ENCODE assay signal across 17 cellular contexts in genomic region chr3:39396690-39397089, GRCh38. TPM values are rescaled to one million over a fixed set of nuclear protein-coding genes. Genes with fewer than 3 reads are reported as not detected.
DNase-seq lines count a peak whose midpoint lies in the region; ATAC-seq and TF ChIP-seq lines count a peak whose summit lies in the region.
"Had no signal": no experiment of that assay in that cellular context is flagged by ENCODE, and none has a peak within 500 bp of the region (broad histone marks: within the 10 kb centered on the region; RNA-seq: fewer than 3 reads in every experiment).

No MANE protein-coding gene starts in this region.

- in situ Hi-C loops in mammary epithelial cell (cut with MboI; ENCODE audit: low sequenced_read_pairs in 2 of 2) (loop anchor here in 1 of 2 donors (25.0 kb wide), 1 partner anchor 209 kb away; the partner anchor contains the start of gene XIRP1), gastrocnemius medialis (cut with MboI; ENCODE audit: low sequenced_read_pairs in 4 of 4) (loop anchor here in 1 of 4 donors (25.0 kb wide), 1 partner anchor 1066 kb away; the partner anchor contains the start of gene RPL14)

- no peak overlapping the region for H3K27ac Mint-ChIP-seq in MCF 10A (ENCODE audit: low read depth, unreplicated experiment)
- peak overlapping the region; percentile 81 for H3K27ac Mint-ChIP-seq in T-helper 17 cell

- H3K27me3 ChIP-seq in mammary epithelial cell (ENCODE audit: insufficient read depth, low read length) (no peaks in the 10 kb centered on the region), gastrocnemius medialis (no peaks in the 10 kb centered on the region), lower lobe of right lung (ENCODE audit: low read depth) (no peaks in the 10 kb centered on the region)
- H3K27me3 ChIP-seq: BE2C had no signal

- H3K9me3 ChIP-seq in mammary epithelial cell (replicated peaks; ENCODE audit: insufficient read depth, low read length) (no peaks in the 10 kb centered on the region), T-helper 17 cell (ENCODE audit: control insufficient read depth, low read length, poor library complexity, severe bottlenecking) (no peaks in the 10 kb centered on the region), gastrocnemius medialis (no peaks in the 10 kb centered on the region), lower lobe of right lung (no peaks in the 10 kb centered on the region)
- H3K9me3 ChIP-seq: A549, BE2C had no signal

- DNase-seq in MCF 10A (ENCODE audit: unreplicated experiment) (no peak), mammary epithelial cell (no peak), T-helper 17 cell (no peak), erythroblast (lab: John Stamatoyannopoulos, UW) (no peak), gastrocnemius medialis (no peak), lower lobe of right lung (no peak)
- DNase-seq: BE2C; CD4-positive, alpha-beta memory T cell; DMS153; DMS79 treated with DMSO at 0.1 percent for 48 hours; EL; GDM1; GOT3; H9 had no signal

- no peaks in the 10 kb centered on the region for H4K20me1 ChIP-seq in mammary epithelial cell (ENCODE audit: insufficient read depth, low read length)

- intact Hi-C loops in MCF 10A (cut with micrococcal nuclease) = no loop called here
- intact Hi-C loops in mammary epithelial cell (cut with micrococcal nuclease) = no loop called here
- intact Hi-C loops in gastrocnemius medialis (cut with DNase I; ENCODE audit: low total_unique reads) = no loop called here
- intact Hi-C loops in lower lobe of right lung (cut with DNase I) = no loop called here

- WGBS in mammary epithelial cell (ENCODE audit: low coverage, missing lambda C conversion rate) = 96% methylated on average over 3 of the region's 3 CpGs

- ATAC-seq in T-helper 17 cell (no peak), gastrocnemius medialis (no peak), lower lobe of right lung (no peak)
- ATAC-seq: A549, HepG2 had no signal

- H3K4me2 ChIP-seq in mammary epithelial cell (ENCODE audit: insufficient read depth, low read depth, low read length) = no peak overlapping the region
- H3K4me2 ChIP-seq: A549 had no signal

- H3K27me3 Mint-ChIP-seq in MCF 10A (ENCODE audit: insufficient read depth, unreplicated experiment) (no peaks in the 10 kb centered on the region), T-helper 17 cell (no peaks in the 10 kb centered on the region)
- H3K27me3 Mint-ChIP-seq: CD4-positive, alpha-beta memory T cell had no signal

- peaks cover 20% of the 10 kb centered on the region for H3K36me3 ChIP-seq in mammary epithelial cell (ENCODE audit: insufficient read depth, low read length)
- H3K36me3 ChIP-seq in gastrocnemius medialis = peaks cover 0 to 73% of the 10 kb centered on the region in 2 donors
- H3K36me3 ChIP-seq in lower lobe of right lung = peaks cover 85% of the 10 kb centered on the region
- H3K36me3 ChIP-seq: BE2C had no signal

- POLR2A ChIA-PET in MCF 10A (lab: Yijun Ruan, JAX) = interaction anchor here (0.9 to 1.5 kb wide), 3 partner anchors 9 to 143 kb away, joined by 3 to 5 read pairs (median 4); no protein-coding TSS in a partner anchor

- H3K27ac ChIP-seq in mammary epithelial cell (ENCODE audit: insufficient read depth, low read depth, low read length) (no peak overlapping the region), gastrocnemius medialis (no peak overlapping the region), lower lobe of right lung (no peak overlapping the region)
- H3K27ac ChIP-seq: A549, C4-2B had no signal

- H3K9ac ChIP-seq in mammary epithelial cell (ENCODE audit: insufficient read depth, low read length) = no peak overlapping the region

- H3K36me3 Mint-ChIP-seq in MCF 10A (ENCODE audit: insufficient read depth, unreplicated experiment) = peaks cover 89% of the 10 kb centered on the region
- no peaks in the 10 kb centered on the region for H3K36me3 Mint-ChIP-seq in T-helper 17 cell (ENCODE audit: low read depth)

- BruUV-seq in MCF 10A (replicated peaks; lab: Mats Ljungman, UMichigan) = TSS peak; percentile 42
- BruUV-seq in mammary epithelial cell (replicated peaks; lab: Mats Ljungman, UMichigan) = no TSS peak

- H3K4me3 ChIP-seq in mammary epithelial cell (replicated peaks in 1 of 3; ENCODE audit: insufficient read depth in 1 of 3, low read depth in 2 of 3, low read length in 3 of 3) (no peak overlapping the region), gastrocnemius medialis (no peak overlapping the region), lower lobe of right lung (no peak overlapping the region)
- H3K4me3 ChIP-seq: A549 had no signal

- no peaks in the 10 kb centered on the region for H3K4me1 ChIP-seq in mammary epithelial cell (ENCODE audit: insufficient read depth, low read length)
- H3K4me1 ChIP-seq in gastrocnemius medialis = no peaks in the 10 kb centered on the region
- no peaks in the 10 kb centered on the region for H3K4me1 ChIP-seq in lower lobe of right lung
- H3K4me1 ChIP-seq: A549, BE2C had no signal

- H3K4me1 Mint-ChIP-seq in MCF 10A (ENCODE audit: insufficient read depth, unreplicated experiment) (no peaks in the 10 kb centered on the region), T-helper 17 cell (peaks cover 14% of the 10 kb centered on the region)

- no peak overlapping the region for H2AFZ ChIP-seq in mammary epithelial cell (ENCODE audit: low read depth, low read length)

- H3K79me2 ChIP-seq in mammary epithelial cell (ENCODE audit: insufficient read depth, low read length) = peaks cover 3% of the 10 kb centered on the region

- TF ChIP-seq POLR2A in erythroblast (IDR thresholded peaks at IDR 0.05; ENCODE audit: low read length) (peak; percentile 14), gastrocnemius medialis (IDR thresholded peaks at IDR 0.05) (no peak)

- H3K9me3 Mint-ChIP-seq in MCF 10A (ENCODE audit: unreplicated experiment) = no peaks in the 10 kb centered on the region
- H3K9me3 Mint-ChIP-seq: CD4-positive, alpha-beta memory T cell; H9 had no signal

- H3K4me3 Mint-ChIP-seq in MCF 10A (ENCODE audit: unreplicated experiment) (no peak overlapping the region), T-helper 17 cell (no peak overlapping the region)
- H3K4me3 Mint-ChIP-seq: CD4-positive, alpha-beta memory T cell; H9 had no signal

- CTCF ChIA-PET in MCF 10A (lab: Yijun Ruan, JAX) = interaction anchor here (0.8 to 1.3 kb wide), 2 partner anchors 11 to 104 kb away, joined by 3 to 4 read pairs; no protein-coding TSS in a partner anchor
- CTCF ChIA-PET in mammary epithelial cell (lab: Charles Lee; ENCODE audit: low non-redundant PET) = no interaction called here

- dilution Hi-C loops in mammary epithelial cell (cut with HindIII; ENCODE audit: low sequenced_read_pairs) = no loop called here

- TF ChIP-seq CTCF in MCF 10A (IDR thresholded peaks at IDR 0.05; ENCODE audit: unreplicated experiment) (no peak), mammary epithelial cell (conservative IDR thresholded peaks at IDR 0.05 in 1 of 2, IDR thresholded peaks at IDR 0.05 in 1 of 2; ENCODE audit: extremely low read depth in 1 of 2, insufficient read depth in 1 of 2, low read depth in 1 of 2, low read length in 2 of 2) (no peak), gastrocnemius medialis (IDR thresholded peaks at IDR 0.05 in 4 of 5, conservative IDR thresholded peaks at IDR 0.05 in 1 of 5) (no peak), lower lobe of right lung (IDR thresholded peaks at IDR 0.05) (no peak)

RNA-seq across cellular contexts. Expression of gene RPSA, which starts 9.8 kb away (rescaled TPM):
- total RNA-seq in MCF 10A (2022) = 1,984 and 2,115 TPM in 2 replicates
- 1,000 to 10,000 TPM in 1 of 2 donors, 100 to 1,000 TPM in 1; 874 to 1,396 TPM for total RNA-seq in mammary epithelial cell
- polyA plus RNA-seq in mammary epithelial cell = 2,903 TPM
- polyA minus RNA-seq in mammary epithelial cell = 1,449 TPM
- total RNA-seq in T-helper 17 cell = 1,000 to 10,000 TPM; 1,939 to 2,030 TPM
- total RNA-seq in gastrocnemius medialis = 100 to 1,000 TPM; 644 to 857 (median 730) TPM
- total RNA-seq in lower lobe of right lung = 778 TPM

RNA-seq across cellular contexts. Expression of gene SLC25A38, which starts 13.5 kb away (rescaled TPM):
- total RNA-seq in MCF 10A (2022) (37.6 and 45.9 TPM in 2 replicates), mammary epithelial cell (10 to 100 TPM; 27.5 to 34.9 TPM), T-helper 17 cell (10 to 100 TPM; 39.9 to 55.4 TPM), gastrocnemius medialis (10 to 100 TPM; 43.8 to 51.2 (median 48.2) TPM), lower lobe of right lung (28.4 TPM)
- 29.3 TPM for polyA plus RNA-seq in mammary epithelial cell
- polyA minus RNA-seq in mammary epithelial cell = 39.6 TPM
